ENCODE assay signal across 10 cellular contexts in the genomic region with DNA sequence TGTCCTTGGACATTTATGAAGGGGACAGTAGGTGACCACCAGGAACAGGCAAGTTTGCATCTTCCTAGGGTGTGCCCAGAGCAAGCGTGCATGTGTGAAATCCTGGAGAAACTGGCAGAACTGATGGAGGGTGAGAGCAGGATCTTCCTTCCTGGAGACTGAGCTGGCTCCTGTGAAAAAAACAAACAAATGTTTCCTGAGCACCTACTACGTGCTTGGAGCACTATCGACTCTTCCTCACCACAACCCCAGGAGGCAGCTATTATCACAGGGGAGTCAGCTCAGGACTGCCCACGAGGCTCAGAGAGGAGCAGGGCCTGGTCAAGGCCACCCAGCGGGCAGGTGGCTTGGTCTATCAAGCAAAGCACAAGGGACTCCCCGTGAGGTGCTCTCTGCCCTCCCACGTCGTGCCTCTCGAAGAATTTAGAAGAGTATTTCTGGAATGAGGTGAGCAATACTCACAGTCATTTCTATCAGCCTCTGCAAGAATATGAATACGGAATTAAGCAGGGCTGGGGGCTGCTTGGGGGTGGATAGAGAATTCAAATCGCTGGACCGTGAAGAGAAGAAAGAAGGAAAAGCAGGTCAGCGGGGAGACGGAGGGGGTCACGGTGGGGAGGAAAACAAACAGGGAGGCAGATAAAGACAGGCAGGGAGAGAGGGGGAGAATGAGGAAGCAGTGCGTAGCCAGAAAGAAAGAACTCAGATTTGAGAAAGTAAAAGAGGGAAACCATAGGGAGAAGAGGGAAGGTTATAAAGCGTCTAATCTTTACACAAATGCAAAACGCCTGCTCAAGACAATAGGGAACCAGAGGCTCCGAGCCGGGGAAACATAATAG. TPM values are rescaled to one million over a fixed set of nuclear protein-coding genes. Genes with fewer than 3 reads are reported as not detected.
DNase-seq lines count a peak whose midpoint lies in the region; ATAC-seq, FAIRE-seq and TF ChIP-seq lines count a peak whose summit lies in the region.
"Had no signal": no experiment of that assay in that cellular context is flagged by ENCODE, and none has a peak within 500 bp of the region (broad histone marks: within the 10 kb centered on the region; RNA-seq: fewer than 3 reads in every experiment).

No MANE protein-coding gene starts in this region.

- ATAC-seq in HG03108 (IDR thresholded peaks at IDR 0.05; ENCODE audit: unreplicated experiment) (no peak), GM21619 (IDR thresholded peaks at IDR 0.05; ENCODE audit: unreplicated experiment) (no peak)

- no peak for FAIRE-seq in GM12891 (lab: Jason Lieb, UNC)

- H3K27ac ChIP-seq in HEK293 (ENCODE audit: extremely low read depth, low read depth, low read length), result no peak overlapping the region
- H3K27ac ChIP-seq: epithelial cell of prostate, neutrophil had no signal

- H3K36me3 Mint-ChIP-seq in nephron progenitor cell (ENCODE audit: low read depth), result no peaks in the 10 kb centered on the region

- peak overlapping the region; percentile 46 for H3K27ac Mint-ChIP-seq in nephron progenitor cell

- CTCF ChIA-PET in HEK293 (lab: Yijun Ruan, JAX), result interaction anchor here (0.9 to 1.0 kb wide), 3 partner anchors 9 to 30 kb away, joined by 3 read pairs; no protein-coding TSS in a partner anchor

- TF ChIP-seq CTCF in HEK293 (tag by site-specific recombination; IDR thresholded peaks at IDR 0.05), result no peak
- no peak for TF ChIP-seq CTCF in astrocyte of the cerebellum (IDR thresholded peaks at IDR 0.05; ENCODE audit: low read depth, low read length, missing control alignments)
- TF ChIP-seq CTCF in nephron progenitor cell (IDR thresholded peaks at IDR 0.05), result no peak

- no peak overlapping the region for H3K4me3 ChIP-seq in HEK293 (ENCODE audit: low read depth, low read length)
- peak overlapping the region; percentile 1 for H3K4me3 ChIP-seq in astrocyte of the cerebellum (ENCODE audit: low read depth, low read length)

- H3K4me1 ChIP-seq in HEK293 (ENCODE audit: control insufficient read depth, insufficient read depth, low read length), result 0 out of 2 replicates have a peak, but pooled peaks cover 4% of the 10 kb centered on the region

- in situ Hi-C loops in Caki2 (cut with HindIII; ENCODE audit: low pct_unique_long_range_greater_than_20kb, low sequenced_read_pairs), result no loop called here
- in situ Hi-C loops in astrocyte of the cerebellum (cut with HindIII; ENCODE audit: low sequenced_read_pairs), result no loop called here

- no peaks in the 10 kb centered on the region for H3K36me3 ChIP-seq in HEK293 (ENCODE audit: control insufficient read depth in 2 of 2, insufficient read depth in 1 of 2, low read length in 2 of 2)
- H3K36me3 ChIP-seq: neutrophil had no signal

- peaks cover 13% of the 10 kb centered on the region for H3K27me3 Mint-ChIP-seq in nephron progenitor cell (ENCODE audit: low read depth, poor library complexity)

- H3K9me3 Mint-ChIP-seq in nephron progenitor cell, result no peaks in the 10 kb centered on the region

- H3K9me3 ChIP-seq in HEK293 (ENCODE audit: control insufficient read depth, insufficient read depth, low read depth, low read length), result no peaks in the 10 kb centered on the region
- H3K9me3 ChIP-seq: neutrophil had no signal

- DNase-seq in Caki2 (ENCODE audit: low read depth), result peak; percentile 90
- peak; percentile 24 for DNase-seq in astrocyte of the cerebellum (ENCODE audit: low read depth)
- no peak for DNase-seq in nephron progenitor cell
- no peak for DNase-seq in GM12891 (ENCODE audit: insufficient read length, low spot score)
- no peak for DNase-seq in NCI-H774 (lab: John Stamatoyannopoulos, UW)

- no peak for TF ChIP-seq POLR2A in GM12891 (IDR thresholded peaks at IDR 0.05; ENCODE audit: low read depth, low read length)

- POLR2A ChIA-PET in HEK293 (lab: Yijun Ruan, JAX), result no interaction called here

- peak overlapping the region; percentile 61 for H3K4me3 Mint-ChIP-seq in nephron progenitor cell

- peaks cover 51% of the 10 kb centered on the region for H3K4me1 Mint-ChIP-seq in nephron progenitor cell

TF ChIP-seq in HEK293, 187 proteins besides CTCF, POLR2A, EP300 and RAD21 (continues in another document):
- TF ChIP-seq EGR2 (tag by site-specific recombination; IDR thresholded peaks at IDR 0.05; ENCODE audit: low read depth) (peak; percentile 51; the same call in 1 of the 2 replicates), ZXDB (tag by site-specific recombination; IDR thresholded peaks at IDR 0.05) (no peak), ZNF660 (tag by site-specific recombination; IDR thresholded peaks at IDR 0.05) (no peak), SALL2 (tag by site-specific recombination; IDR thresholded peaks at IDR 0.05; ENCODE audit: borderline replicate concordance) (no peak), ZNF214 (tag by site-specific recombination; IDR thresholded peaks at IDR 0.05; ENCODE audit: borderline replicate concordance) (no peak), ZNF626 (tag by site-specific recombination; IDR thresholded peaks at IDR 0.05) (no peak)
- TF ChIP-seq, protein P1, sequence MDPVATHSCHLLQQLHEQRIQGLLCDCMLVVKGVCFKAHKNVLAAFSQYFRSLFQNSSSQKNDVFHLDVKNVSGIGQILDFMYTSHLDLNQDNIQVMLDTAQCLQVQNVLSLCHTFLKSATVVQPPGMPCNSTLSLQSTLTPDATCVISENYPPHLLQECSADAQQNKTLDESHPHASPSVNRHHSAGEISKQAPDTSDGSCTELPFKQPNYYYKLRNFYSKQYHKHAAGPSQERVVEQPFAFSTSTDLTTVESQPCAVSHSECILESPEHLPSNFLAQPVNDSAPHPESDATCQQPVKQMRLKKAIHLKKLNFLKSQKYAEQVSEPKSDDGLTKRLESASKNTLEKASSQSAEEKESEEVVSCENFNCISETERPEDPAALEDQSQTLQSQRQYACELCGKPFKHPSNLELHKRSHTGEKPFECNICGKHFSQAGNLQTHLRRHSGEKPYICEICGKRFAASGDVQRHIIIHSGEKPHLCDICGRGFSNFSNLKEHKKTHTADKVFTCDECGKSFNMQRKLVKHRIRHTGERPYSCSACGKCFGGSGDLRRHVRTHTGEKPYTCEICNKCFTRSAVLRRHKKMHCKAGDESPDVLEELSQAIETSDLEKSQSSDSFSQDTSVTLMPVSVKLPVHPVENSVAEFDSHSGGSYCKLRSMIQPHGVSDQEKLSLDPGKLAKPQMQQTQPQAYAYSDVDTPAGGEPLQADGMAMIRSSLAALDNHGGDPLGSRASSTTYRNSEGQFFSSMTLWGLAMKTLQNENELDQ (tag by site-specific recombination; IDR thresholded peaks at IDR 0.05; ENCODE audit: low read depth), result no peak
- TF ChIP-seq, protein P2, sequence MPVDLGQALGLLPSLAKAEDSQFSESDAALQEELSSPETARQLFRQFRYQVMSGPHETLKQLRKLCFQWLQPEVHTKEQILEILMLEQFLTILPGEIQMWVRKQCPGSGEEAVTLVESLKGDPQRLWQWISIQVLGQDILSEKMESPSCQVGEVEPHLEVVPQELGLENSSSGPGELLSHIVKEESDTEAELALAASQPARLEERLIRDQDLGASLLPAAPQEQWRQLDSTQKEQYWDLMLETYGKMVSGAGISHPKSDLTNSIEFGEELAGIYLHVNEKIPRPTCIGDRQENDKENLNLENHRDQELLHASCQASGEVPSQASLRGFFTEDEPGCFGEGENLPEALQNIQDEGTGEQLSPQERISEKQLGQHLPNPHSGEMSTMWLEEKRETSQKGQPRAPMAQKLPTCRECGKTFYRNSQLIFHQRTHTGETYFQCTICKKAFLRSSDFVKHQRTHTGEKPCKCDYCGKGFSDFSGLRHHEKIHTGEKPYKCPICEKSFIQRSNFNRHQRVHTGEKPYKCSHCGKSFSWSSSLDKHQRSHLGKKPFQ (tag by site-specific recombination; IDR thresholded peaks at IDR 0.05), result no peak

TF ChIP-seq in GM12891, 5 proteins besides CTCF, POLR2A, EP300 and RAD21:
- TF ChIP-seq TAF1 (IDR thresholded peaks at IDR 0.05; ENCODE audit: low read depth, low read length) (no peak), POLR2AphosphoS5 (IDR thresholded peaks at IDR 0.05; ENCODE audit: low read depth, low read length) (no peak), SPI1 (IDR thresholded peaks at IDR 0.05; ENCODE audit: low read depth, low read length) (no peak), PAX5 (IDR thresholded peaks at IDR 0.05; ENCODE audit: insufficient read depth, low read length, severe bottlenecking) (no peak), POU2F2 (IDR thresholded peaks at IDR 0.05; ENCODE audit: low read depth, low read length) (no peak)

RNA-seq across cellular contexts. Expression of a gene that starts 1.8 kb away (rescaled TPM):
- 6.1 and 8.9 TPM in 2 replicates for total RNA-seq in Caki2 (2014; rRNA removed; shearing (Covaris generic); ENCODE audit: low replicate concordance)
- polyA plus RNA-seq in GM12891 (2012; ENCODE audit: low read depth, missing spikeins), result 0.37 TPM

Comparison
In these comparisons a context has a peak if more than half of its experiments do, and no peak if none do; other contexts are left out.
1. DNase-seq: peak in Caki2 (single experiment) and astrocyte of the cerebellum (single experiment); none in nephron progenitor cell (single experiment), GM12891 (single experiment) and NCI-H774 (single experiment).